ENCODE assay signal across 12 cellular contexts in the genomic region with DNA sequence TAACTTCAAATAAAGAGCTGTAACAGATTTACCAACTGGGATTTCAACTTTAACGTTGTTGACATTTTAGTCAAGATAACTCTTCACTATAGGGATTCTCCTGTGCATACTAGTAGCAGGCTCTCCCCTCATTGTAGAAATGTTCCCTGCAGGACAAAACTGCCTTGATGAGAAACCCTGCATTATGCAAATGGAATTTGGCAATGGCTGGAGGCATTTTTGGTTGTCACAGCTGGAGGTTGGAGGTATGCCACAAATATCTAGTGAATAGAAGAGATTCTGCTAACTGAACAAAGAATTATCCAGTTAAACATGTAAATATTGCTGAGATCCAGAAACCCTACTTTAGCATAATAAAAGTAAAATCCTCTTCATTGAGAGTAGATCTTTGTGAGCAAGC.
DNase-seq lines count a peak whose midpoint lies in the region; ATAC-seq and TF ChIP-seq lines count a peak whose summit lies in the region.
"Had no signal": no experiment of that assay in that cellular context is flagged by ENCODE, and none has a peak within 500 bp of the region (broad histone marks: within the 10 kb centered on the region; RNA-seq: fewer than 3 reads in every experiment).

No MANE protein-coding gene starts in this region.

- H3K4me1 ChIP-seq in suprapubic skin = peaks cover 12% of the 10 kb centered on the region

- no peak for TF ChIP-seq EP300 in suprapubic skin (IDR thresholded peaks at IDR 0.05)

- H3K9me3 ChIP-seq in suprapubic skin = no peaks in the 10 kb centered on the region
- H3K9me3 ChIP-seq: thoracic aorta had no signal

- H3K27ac ChIP-seq in suprapubic skin = no peak overlapping the region
- H3K27ac ChIP-seq: thoracic aorta had no signal

- TF ChIP-seq CTCF in AG09309 (IDR thresholded peaks at IDR 0.05; ENCODE audit: control insufficient read depth, insufficient read depth, low read depth, low read length, missing control alignments) = no peak
- TF ChIP-seq CTCF in choroid plexus epithelial cell (conservative IDR thresholded peaks at IDR 0.05; ENCODE audit: low read depth, low read length) = no peak
- TF ChIP-seq CTCF in suprapubic skin (IDR thresholded peaks at IDR 0.05) = no peak

- H3K27me3 ChIP-seq in suprapubic skin = no peaks in the 10 kb centered on the region

- no peaks in the 10 kb centered on the region for H3K36me3 ChIP-seq in suprapubic skin
- H3K36me3 ChIP-seq: thoracic aorta had no signal

- no peak for TF ChIP-seq POLR2A in suprapubic skin (IDR thresholded peaks at IDR 0.05)

- no peak overlapping the region for H3K4me3 ChIP-seq in AG09309 (ENCODE audit: control insufficient read depth, low read depth, low read length)
- H3K4me3 ChIP-seq in choroid plexus epithelial cell (ENCODE audit: low read depth, low read length) = no peak overlapping the region
- no peak overlapping the region for H3K4me3 ChIP-seq in suprapubic skin

- WGBS in suprapubic skin = 20% methylated on average over 1 of the region's 1 CpG

- ATAC-seq in HG03135 (IDR thresholded peaks at IDR 0.05; ENCODE audit: unreplicated experiment) = no peak
- ATAC-seq in HG03196 (IDR thresholded peaks at IDR 0.05; ENCODE audit: unreplicated experiment) = no peak
- ATAC-seq: T-helper 17 cell had no signal

- DNase-seq in AG09309 (ENCODE audit: low read depth) = peak; percentile 8
- peak; percentile 11 for DNase-seq in HS-5 (ENCODE audit: low read depth)
- peak; percentile 87 for DNase-seq in choroid plexus epithelial cell (ENCODE audit: low read depth)
- peak; percentile 84 for DNase-seq in medulla oblongata (ENCODE audit: extremely low spot score)
- DNase-seq in suprapubic skin (ENCODE audit: low spot score in 2 of 2) = no peak
- no peak for DNase-seq in mesenteric fat pad (ENCODE audit: low spot score)
- DNase-seq: activated T-cell treated with anti-CD3 and anti-CD28 coated beads, Interleukin-2, amount 50 U/mL, for 1 hour; effector CD4-positive, alpha-beta T cell; T-helper 17 cell had no signal

Comparison
In these comparisons a context has a peak if more than half of its experiments do, and no peak if none do; other contexts are left out.
1. DNase-seq: peak in AG09309 (single experiment), HS-5 (single experiment), choroid plexus epithelial cell (single experiment) and medulla oblongata (single experiment); none in suprapubic skin (0 of 2) and mesenteric fat pad (single experiment).